11 cellular contexts compared by ENCODE assay signal in the genomic region with DNA sequence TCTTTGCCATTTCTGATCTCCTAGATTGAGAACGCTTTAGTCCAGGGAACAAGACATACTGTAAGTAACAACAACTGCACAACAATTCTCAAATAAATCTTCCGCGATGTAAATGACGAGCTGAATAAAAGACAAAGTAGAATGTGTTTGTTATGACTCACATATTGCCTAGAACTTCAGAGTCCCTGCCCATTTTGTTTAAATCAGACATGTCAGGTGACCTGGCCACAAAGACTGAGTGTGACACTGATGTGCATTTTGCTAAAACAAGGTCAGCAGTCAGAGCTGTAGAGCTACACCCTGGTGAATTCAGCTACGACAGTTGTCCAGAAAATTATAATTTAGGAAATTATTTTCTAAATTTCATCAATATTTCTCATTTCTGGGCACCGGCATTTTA.
A peak's percentile ranks its signal among the peaks of the same experiment; 100 is the strongest.
DNase-seq lines count a peak whose midpoint lies in the region; ATAC-seq and TF ChIP-seq lines count a peak whose summit lies in the region.
"Had no signal": no experiment of that assay in that cellular context is flagged by ENCODE, and none has a peak within 500 bp of the region (broad histone marks: within the 10 kb centered on the region; RNA-seq: fewer than 3 reads in every experiment).

No MANE protein-coding gene starts in this region.

- H3K4me3 ChIP-seq in left lung = no peak overlapping the region
- no peak overlapping the region for H3K4me3 ChIP-seq in aorta (ENCODE audit: low read length in 2 of 2)

- peak; percentile 12 for DNase-seq in AG08396 (ENCODE audit: low spot score)
- peak; percentile 53 for DNase-seq in activated CD8-positive, alpha-beta T cell treated with anti-CD3 and anti-CD28 coated beads, Interleukin-2, amount 10 ng/mL, durations not matched to agents 7 days and 5 days
- DNase-seq in left lung = peak in 1 of 2 donors; percentile 40
- no peak for DNase-seq in left cardiac atrium
- DNase-seq in NCI-H2107 (lab: John Stamatoyannopoulos, UW) = no peak
- DNase-seq in hypothalamus (lab: John Stamatoyannopoulos, UW) = no peak
- DNase-seq in aorta = no peak
- DNase-seq: DMS79 treated with DMSO at 0.1 percent for 48 hours, HCEC 1CT, NCI-H1417 treated with DMSO at 0.1 percent for 48 hours had no signal

- no peak for TF ChIP-seq CTCF in left lung (IDR thresholded peaks at IDR 0.05)

- peaks cover 35% of the 10 kb centered on the region for H3K4me1 Mint-ChIP-seq in activated CD8-positive, alpha-beta T cell treated with anti-CD3 and anti-CD28 coated beads, Interleukin-2, amount 10 ng/mL, durations not matched to agents 7 days and 5 days (ENCODE audit: low read depth)

- no peaks in the 10 kb centered on the region for H3K36me3 Mint-ChIP-seq in activated CD8-positive, alpha-beta T cell treated with anti-CD3 and anti-CD28 coated beads, Interleukin-2, amount 10 ng/mL, durations not matched to agents 7 days and 5 days (ENCODE audit: low read depth)

- WGBS in aorta, 2 donors = 86% methylated on average over 6 of the region's 6 CpGs

- POLR2A ChIA-PET in activated CD8-positive, alpha-beta T cell treated with anti-CD3 and anti-CD28 coated beads, Interleukin-2, amount 10 ng/mL, durations not matched to agents 7 days and 5 days (lab: Charles Lee) = interaction anchor here (1.5 kb wide), 1 partner anchor 157 kb away, joined by 7 read pairs; a partner anchor contains a TSS

- H3K36me3 ChIP-seq in left lung (no peaks in the 10 kb centered on the region), aorta (ENCODE audit: control insufficient read depth in 1 of 2, insufficient read depth in 2 of 2, low read length in 1 of 2) (no peaks in the 10 kb centered on the region)

- H3K9me3 ChIP-seq in left lung (no peaks in the 10 kb centered on the region), aorta (ENCODE audit: control insufficient read depth, low read length) (peaks cover 2% of the 10 kb centered on the region)

- intact Hi-C loops in left lung (cut with DNase I) = no loop called here
- intact Hi-C loops in left cardiac atrium (cut with DNase I) = no loop called here
- intact Hi-C loops in aorta (cut with DNase I) = loop anchor here in 1 of 2 donors (10.0 kb wide), 1 partner anchor 156 kb away; a partner anchor contains a TSS

- H3K27ac ChIP-seq in left lung (peak overlapping the region; percentile 10 to 50), aorta (ENCODE audit: low read depth in 1 of 2, low read length in 2 of 2) (no peak overlapping the region)

- ATAC-seq in HG03280 (IDR thresholded peaks at IDR 0.05; ENCODE audit: unreplicated experiment) = peak; percentile 88
- ATAC-seq in activated CD8-positive, alpha-beta T cell treated with anti-CD3 and anti-CD28 coated beads, Interleukin-2, amount 10 ng/mL, durations not matched to agents 7 days and 5 days = peak; percentile 74
- no peak for ATAC-seq in left lung
- ATAC-seq in left cardiac atrium = no peak
- ATAC-seq in aorta (ENCODE audit: low FRiP score) = no peak

- H3K27me3 Mint-ChIP-seq in activated CD8-positive, alpha-beta T cell treated with anti-CD3 and anti-CD28 coated beads, Interleukin-2, amount 10 ng/mL, durations not matched to agents 7 days and 5 days (ENCODE audit: low read depth) = no peaks in the 10 kb centered on the region

- H3K9me3 Mint-ChIP-seq in activated CD8-positive, alpha-beta T cell treated with anti-CD3 and anti-CD28 coated beads, Interleukin-2, amount 10 ng/mL, durations not matched to agents 7 days and 5 days (ENCODE audit: insufficient read depth) = no peaks in the 10 kb centered on the region

- H3K27me3 ChIP-seq in left lung (no peaks in the 10 kb centered on the region), aorta (ENCODE audit: control insufficient read depth in 1 of 2, insufficient read depth in 2 of 2, low read length in 1 of 2) (no peaks in the 10 kb centered on the region)

- H3K4me3 Mint-ChIP-seq in activated CD8-positive, alpha-beta T cell treated with anti-CD3 and anti-CD28 coated beads, Interleukin-2, amount 10 ng/mL, durations not matched to agents 7 days and 5 days = peak overlapping the region; percentile 51

- H3K4me1 ChIP-seq in left lung (peaks cover 13 to 44% of the 10 kb centered on the region in 2 donors), aorta (ENCODE audit: control insufficient read depth in 1 of 2, insufficient read depth in 2 of 2, low read length in 2 of 2) (peaks cover 0 to 10% of the 10 kb centered on the region in 2 donors)

- H3K27ac Mint-ChIP-seq in activated CD8-positive, alpha-beta T cell treated with anti-CD3 and anti-CD28 coated beads, Interleukin-2, amount 10 ng/mL, durations not matched to agents 7 days and 5 days = peak overlapping the region; percentile 88

- CTCF ChIA-PET in activated CD8-positive, alpha-beta T cell treated with anti-CD3 and anti-CD28 coated beads, Interleukin-2, amount 10 ng/mL, durations not matched to agents 7 days and 5 days (lab: Charles Lee) = interaction anchor here (1.7 kb wide), 1 partner anchor 156 kb away, joined by 8 read pairs; a partner anchor contains a TSS

Comparison
In these comparisons a context has a peak if more than half of its experiments do, and no peak if none do; other contexts are left out.
1. DNase-seq: peak in AG08396 (single experiment) and activated CD8-positive, alpha-beta T cell treated with anti-CD3 and anti-CD28 coated beads, Interleukin-2, amount 10 ng/mL, durations not matched to agents 7 days and 5 days (single experiment); none in left cardiac atrium (single experiment), NCI-H2107 (single experiment), hypothalamus (0 of 51) and aorta (0 of 2).
2. ATAC-seq: peak in HG03280 (single experiment) and activated CD8-positive, alpha-beta T cell treated with anti-CD3 and anti-CD28 coated beads, Interleukin-2, amount 10 ng/mL, durations not matched to agents 7 days and 5 days (single experiment); none in left lung (single experiment), left cardiac atrium (0 of 2) and aorta (single experiment).
3. H3K27ac ChIP-seq: peak in left lung (2 of 2); none in aorta (0 of 2).